In genomic region chr21:28641731-28642130, GRCh38 we compare ENCODE assay signal across 17 cellular contexts.
A peak's percentile ranks its signal among the peaks of the same experiment; 100 is the strongest.
DNase-seq lines count a peak whose midpoint lies in the region; ATAC-seq and TF ChIP-seq lines count a peak whose summit lies in the region.
"Had no signal": no experiment of that assay in that cellular context is flagged by ENCODE, and none has a peak within 500 bp of the region (broad histone marks: within the 10 kb centered on the region; RNA-seq: fewer than 3 reads in every experiment).

No MANE protein-coding gene starts in this region.

- H3K27ac Mint-ChIP-seq in HFFc6 = peak overlapping the region; percentile 63
- H3K27ac Mint-ChIP-seq in progenitor cell of endocrine pancreas = no peak overlapping the region
- H3K27ac Mint-ChIP-seq: CD4-positive, alpha-beta T cell had no signal

- no peaks in the 10 kb centered on the region for H3K27me3 Mint-ChIP-seq in HFFc6 (ENCODE audit: insufficient read depth)
- no peaks in the 10 kb centered on the region for H3K27me3 Mint-ChIP-seq in progenitor cell of endocrine pancreas
- H3K27me3 Mint-ChIP-seq: CD4-positive, alpha-beta T cell had no signal

- H4K20me1 ChIP-seq in SK-N-SH (ENCODE audit: insufficient read depth) = no peaks in the 10 kb centered on the region
- H4K20me1 ChIP-seq in PC-3 (ENCODE audit: low read length) = no peaks in the 10 kb centered on the region
- no peaks in the 10 kb centered on the region for H4K20me1 ChIP-seq in osteoblast (ENCODE audit: insufficient read depth, low read length)

- H3K27ac ChIP-seq in SK-N-SH (ENCODE audit: low read depth in 2 of 2, low read length in 1 of 2) (no peak overlapping the region; a peak in 1 of 4 replicates), PC-3 (ENCODE audit: low read length) (no peak overlapping the region), osteoblast (ENCODE audit: low read depth, low read length) (no peak overlapping the region)
- H3K27ac ChIP-seq: 22Rv1, A549, C4-2B had no signal

- H3K79me2 ChIP-seq in SK-N-SH (ENCODE audit: insufficient read depth) (no peaks in the 10 kb centered on the region), PC-3 (ENCODE audit: low read length) (no peaks in the 10 kb centered on the region), osteoblast (ENCODE audit: insufficient read depth, low read length) (no peaks in the 10 kb centered on the region)

- ATAC-seq in SK-N-SH treated with all-trans-retinoic acid at 6 μM for 48 hours = no peak
- no peak for ATAC-seq in PC-3
- no peak for ATAC-seq in stimulated activated naive CD8-positive, alpha-beta T cell treated with anti-CD3 and anti-CD28 coated beads, Interleukin-15, Interleukin-2, amounts not matched to agents 100 U/mL and 50 U/mL, for 24 hours
- no peak for ATAC-seq in HG03097 (IDR thresholded peaks at IDR 0.05; ENCODE audit: low FRiP score, unreplicated experiment)
- ATAC-seq: A549 had no signal

- H3K9me3 Mint-ChIP-seq in HFFc6 = no peaks in the 10 kb centered on the region
- no peaks in the 10 kb centered on the region for H3K9me3 Mint-ChIP-seq in progenitor cell of endocrine pancreas (ENCODE audit: low read depth)
- H3K9me3 Mint-ChIP-seq: CD4-positive, alpha-beta T cell; H9 had no signal

- H3K4me1 ChIP-seq in SK-N-SH (ENCODE audit: control insufficient read depth in 1 of 2, insufficient read depth in 2 of 2, low read depth in 1 of 2, low read length in 1 of 2) = no peaks in the 10 kb centered on the region; a peak in 3 of 4 replicates
- H3K4me1 ChIP-seq in PC-3 (ENCODE audit: insufficient read depth, low read length) = peaks cover 14% of the 10 kb centered on the region
- H3K4me1 ChIP-seq in osteoblast (ENCODE audit: insufficient read depth, low read length) = peaks cover 24% of the 10 kb centered on the region
- H3K4me1 ChIP-seq: A549, Caco-2 had no signal

- no peaks in the 10 kb centered on the region for H3K9me2 ChIP-seq in SK-N-SH
- H3K9me2 ChIP-seq in PC-3 (replicated peaks; ENCODE audit: low read length) = no peaks in the 10 kb centered on the region

- intact Hi-C loops in PC-3 (cut with micrococcal nuclease) = no loop called here

- H3F3A ChIP-seq in SK-N-SH (replicated peaks; ENCODE audit: insufficient read depth) (peaks cover 11% of the 10 kb centered on the region), PC-3 (ENCODE audit: low read length, unreplicated experiment) (no peaks in the 10 kb centered on the region)

- H2AFZ ChIP-seq in SK-N-SH (ENCODE audit: low read depth) (no peak overlapping the region), PC-3 (ENCODE audit: low read length) (no peak overlapping the region), osteoblast (ENCODE audit: low read length) (peak overlapping the region; percentile 40)

- H3K4me1 Mint-ChIP-seq in HFFc6 (ENCODE audit: low read depth) = peaks cover 81% of the 10 kb centered on the region
- no peaks in the 10 kb centered on the region for H3K4me1 Mint-ChIP-seq in progenitor cell of endocrine pancreas (ENCODE audit: low read depth)

- H3K4me3 Mint-ChIP-seq in HFFc6 (no peak overlapping the region), progenitor cell of endocrine pancreas (ENCODE audit: low read depth) (no peak overlapping the region)
- H3K4me3 Mint-ChIP-seq: CD4-positive, alpha-beta T cell; H9 had no signal

- H3K4me2 ChIP-seq in SK-N-SH = no peak overlapping the region
- H3K4me2 ChIP-seq in PC-3 (ENCODE audit: low read length) = no peak overlapping the region
- no peak overlapping the region for H3K4me2 ChIP-seq in osteoblast (ENCODE audit: insufficient read depth, low read length)
- H3K4me2 ChIP-seq: A549 had no signal

- no peak for TF ChIP-seq EP300 in SK-N-SH (IDR thresholded peaks at IDR 0.05; ENCODE audit: borderline replicate concordance in 1 of 2, low read depth in 1 of 2, low read length in 1 of 2)

- CTCF ChIA-PET in SK-N-SH (lab: Yijun Ruan, JAX) (no interaction called here), PC-3 (lab: Charles Lee) (no interaction called here)

- H3K36me3 ChIP-seq in SK-N-SH (replicated peaks in 1 of 2; ENCODE audit: control insufficient read depth in 1 of 2, insufficient read depth in 2 of 2, low read length in 1 of 2) (no peaks in the 10 kb centered on the region), PC-3 (ENCODE audit: low read depth, low read length) (no peaks in the 10 kb centered on the region), osteoblast (ENCODE audit: insufficient read depth, low read length) (no peaks in the 10 kb centered on the region)

- peaks cover 30% of the 10 kb centered on the region for H3K36me3 Mint-ChIP-seq in HFFc6 (ENCODE audit: low read depth)
- H3K36me3 Mint-ChIP-seq in progenitor cell of endocrine pancreas (ENCODE audit: insufficient read depth) = no peaks in the 10 kb centered on the region

- H3K4me3 ChIP-seq in SK-N-SH (ENCODE audit: low read depth in 2 of 2, low read length in 1 of 2) = no peak overlapping the region
- H3K4me3 ChIP-seq in PC-3 (ENCODE audit: low read length) = no peak overlapping the region
- H3K4me3 ChIP-seq in osteoblast (ENCODE audit: insufficient read depth, low read length) = no peak overlapping the region
- H3K4me3 ChIP-seq: A549 had no signal

- 45% methylated on average over 1 of the region's 1 CpG for WGBS in SK-N-SH (ENCODE audit: low lambda C conversion rate)

- H3K27me3 ChIP-seq in SK-N-SH (ENCODE audit: insufficient read depth) (no peaks in the 10 kb centered on the region), PC-3 (ENCODE audit: low read length) (no peaks in the 10 kb centered on the region), osteoblast (ENCODE audit: insufficient read depth, low read length) (no peaks in the 10 kb centered on the region)

- H3K9me3 ChIP-seq in SK-N-SH (no peaks in the 10 kb centered on the region), PC-3 (ENCODE audit: low read length) (no peaks in the 10 kb centered on the region), osteoblast (ENCODE audit: low read depth, low read length) (no peaks in the 10 kb centered on the region)
- H3K9me3 ChIP-seq: A549, Caco-2 had no signal

- TF ChIP-seq RAD21 in SK-N-SH (IDR thresholded peaks at IDR 0.05; ENCODE audit: low read length) = no peak

- DNase-seq in SK-N-SH (peak; percentile 6), HFFc6 (peak; percentile 13), PC-3 (peak; percentile 8), osteoblast (ENCODE audit: insufficient read length, low spot score, missing footprints) (no peak), progenitor cell of endocrine pancreas (ENCODE audit: low spot score, unreplicated experiment) (no peak)
- no peak for DNase-seq in stimulated activated naive CD8-positive, alpha-beta T cell treated with anti-CD3 and anti-CD28 coated beads, Interleukin-15, Interleukin-2, amounts not matched to agents 100 U/mL and 50 U/mL, for 24 hours
- DNase-seq: AML-193; Caco-2; CD4-positive, alpha-beta T cell; DMS153; DMS79; H9 had no signal

- TF ChIP-seq CTCF in SK-N-SH (IDR thresholded peaks at IDR 0.05) (no peak), HFFc6 (IDR thresholded peaks at IDR 0.05) (no peak), PC-3 (conservative IDR thresholded peaks at IDR 0.05; ENCODE audit: low read depth, low read length) (no peak), osteoblast (IDR thresholded peaks at IDR 0.05; ENCODE audit: extremely low read depth, low read depth, low read length) (no peak), progenitor cell of endocrine pancreas (IDR thresholded peaks at IDR 0.05; ENCODE audit: unreplicated experiment) (no peak)

- POLR2A ChIA-PET in SK-N-SH (lab: Yijun Ruan, JAX) (no interaction called here), PC-3 (lab: Charles Lee; ENCODE audit: unreplicated experiment) (no interaction called here)

- BruUV-seq in PC-3 (replicated peaks; lab: Mats Ljungman, UMichigan) = no TSS peak

- H3K9ac ChIP-seq in SK-N-SH (no peak overlapping the region), PC-3 (ENCODE audit: low read length) (no peak overlapping the region)

TF ChIP-seq in SK-N-SH, 30 proteins besides CTCF, POLR2A, EP300 and RAD21:
- TF ChIP-seq RCOR1 (IDR thresholded peaks at IDR 0.05; ENCODE audit: low read length) (peak; percentile 36; the same call in 1 of the 2 replicates), TEAD4 (IDR thresholded peaks at IDR 0.05; ENCODE audit: borderline replicate concordance, insufficient read depth) (no peak)
TF ChIP-seq in SK-N-SH: peak in this region for 1.

TF ChIP-seq in SK-N-SH treated with all-trans-retinoic acid at 6 μM for 48 hours, 23 proteins besides CTCF, POLR2A, EP300 and RAD21 (continues in another document):
- TF ChIP-seq ESRRG (CRISPR knock-in tag; IDR thresholded peaks at IDR 0.05) = no peak
- TF ChIP-seq PATZ1 (CRISPR knock-in tag; IDR thresholded peaks at IDR 0.05; ENCODE audit: borderline replicate concordance) = no peak
- TF ChIP-seq POU6F1 (CRISPR knock-in tag; IDR thresholded peaks at IDR 0.05; ENCODE audit: borderline replicate concordance, low read depth) = no peak
- TF ChIP-seq ZFP3 (CRISPR knock-in tag; IDR thresholded peaks at IDR 0.05) = no peak
- TF ChIP-seq RARB (CRISPR knock-in tag; IDR thresholded peaks at IDR 0.05) = no peak
- TF ChIP-seq TOX (CRISPR knock-in tag; IDR thresholded peaks at IDR 0.05; ENCODE audit: borderline replicate concordance) = no peak

Comparison
In these comparisons a context has a peak if more than half of its experiments do, and no peak if none do; other contexts are left out.
1. DNase-seq: peak in SK-N-SH (single experiment), HFFc6 (single experiment) and PC-3 (single experiment); none in osteoblast (single experiment), stimulated activated naive CD8-positive, alpha-beta T cell treated with anti-CD3 and anti-CD28 coated beads, Interleukin-15, Interleukin-2, amounts not matched to agents 100 U/mL and 50 U/mL, for 24 hours (single experiment) and progenitor cell of endocrine pancreas (single experiment).